13 cellular contexts compared by ENCODE assay signal in genomic region chr3:70277304-70277703, GRCh38. TPM values are rescaled to one million over a fixed set of nuclear protein-coding genes. Genes with fewer than 3 reads are reported as not detected.
"Had no signal": no experiment of that assay in that cellular context is flagged by ENCODE, and none has a peak within 500 bp of the region (broad histone marks: within the 10 kb centered on the region; RNA-seq: fewer than 3 reads in every experiment).

No MANE protein-coding gene starts in this region.

- H3K4me3 ChIP-seq: lung, smooth muscle cell had no signal

- H3K4me2 ChIP-seq: smooth muscle cell had no signal

- DNase-seq: activated B cell treated with CpG ODN at 0.5 μM for 24 hours; activated CD4-positive, alpha-beta T cell treated with anti-CD3 and anti-CD28 coated beads, Interleukin-2, amount 10 ng/mL, durations not matched to agents 24 days and 14 days; activated naive CD4-positive, alpha-beta T cell treated with anti-CD3 and anti-CD28 coated beads, Interleukin-2, amount 10 ng/mL, durations not matched to agents 7 days and 5 days; effector memory CD4-positive, alpha-beta T cell; hypothalamus; left cardiac atrium; naive B cell had no signal

- ATAC-seq: left cardiac atrium had no signal

RNA-seq across cellular contexts. Expression of gene MDFIC2, which starts 35.1 kb away (rescaled TPM):
- total RNA-seq: activated B cell treated with CpG ODN at 0.5 μM for 24 hours; activated CD4-positive, alpha-beta T cell treated with anti-CD3 and anti-CD28 coated beads, Interleukin-2, amount 10 ng/mL, durations not matched to agents 24 days and 14 days; activated T-helper 2 cell treated with anti-CD3 and anti-CD28 coated beads, Interferon-gamma antibody, Interleukin-2, Interleukin-4, amounts not matched to agents 10 μg/mL and 5 μg/mL and 100 μg/mL, durations not matched to agents 14 hours and 24 hours and 36 hours; epithelial cell of proximal tubule; glomerular endothelial cell; left cardiac atrium; lung; smooth muscle cell had no signal
- polyA plus RNA-seq: lung, smooth muscle cell, thymus had no signal
